20 cellular contexts compared by ENCODE assay signal in genomic region chr16:75458029-75458428, GRCh38. TPM values are rescaled to one million over a fixed set of nuclear protein-coding genes. Genes with fewer than 3 reads are reported as not detected.
DNase-seq lines count a peak whose midpoint lies in the region; ATAC-seq and FAIRE-seq lines count a peak whose summit lies in the region.
"Had no signal": no experiment of that assay in that cellular context is flagged by ENCODE, and none has a peak within 500 bp of the region (broad histone marks: within the 10 kb centered on the region; RNA-seq: fewer than 3 reads in every experiment).

No MANE protein-coding gene starts in this region.

- H3K36me3 ChIP-seq in duodenal mucosa (ENCODE audit: control insufficient read depth in 1 of 2, insufficient read depth in 2 of 2, low read length in 2 of 2) (no peaks in the 10 kb centered on the region), small intestine (ENCODE audit: control insufficient read depth in 2 of 2, insufficient read depth in 2 of 2, low read length in 2 of 2) (peaks cover 0 to 2% of the 10 kb centered on the region in 2 donors)

- H3K9me3 ChIP-seq in duodenal mucosa (ENCODE audit: control insufficient read depth in 1 of 2, low read length in 2 of 2): no peaks in the 10 kb centered on the region
- no peaks in the 10 kb centered on the region for H3K9me3 ChIP-seq in small intestine (ENCODE audit: control insufficient read depth, low read depth)

- 17 to 64% (median 28%) methylated on average over 4 of the region's 4 CpGs for WGBS in small intestine, 3 donors

- peak overlapping the region; percentile 15 for H3K27ac ChIP-seq in duodenal mucosa (ENCODE audit: low read depth, low read length)
- peak overlapping the region; percentile 37 to 77 for H3K27ac ChIP-seq in small intestine (ENCODE audit: low read depth in 1 of 2, low read length in 1 of 2)
- H3K27ac ChIP-seq: C4-2B, HL-60 had no signal

- FAIRE-seq in small intestine (lab: Jason Lieb, UNC): no peak
- FAIRE-seq: HepG2, K562 had no signal

- H3K4me3 ChIP-seq in duodenal mucosa (ENCODE audit: low read depth in 1 of 2, low read length in 2 of 2) (peak overlapping the region; percentile 18 to 42), small intestine (ENCODE audit: low read depth in 1 of 2, low read length in 2 of 2) (no peak overlapping the region)
- H3K4me3 ChIP-seq: K562 had no signal

- peak; percentile 4 for DNase-seq in NCI-H748 (lab: John Stamatoyannopoulos, UW; ENCODE audit: unreplicated experiment)
- DNase-seq in NCI-H748 treated with DMSO at 0.1 percent for 48 hours (lab: John Stamatoyannopoulos, UW): no peak
- peak; percentile 2 for DNase-seq in NCI-H69 (lab: John Stamatoyannopoulos, UW)
- DNase-seq in small intestine: peak; percentile 36
- DNase-seq in medulla oblongata (ENCODE audit: extremely low spot score): no peak
- DNase-seq: DMS79, H9, NCI-H1105, NCI-H1694, NCI-H2107, NCI-H2227 treated with DMSO at 0.1 percent for 48 hours, NCI-H510A treated with DMSO at 0.1 percent for 48 hours, Right ventricle myocardium superior had no signal

- peaks cover 79 to 87% of the 10 kb centered on the region in 2 donors for H3K4me1 ChIP-seq in duodenal mucosa (ENCODE audit: control insufficient read depth in 1 of 2, insufficient read depth in 2 of 2, low read length in 2 of 2)
- peaks cover 11 to 14% of the 10 kb centered on the region in 2 donors for H3K4me1 ChIP-seq in small intestine (ENCODE audit: control insufficient read depth in 2 of 2, insufficient read depth in 1 of 2, low read depth in 1 of 2, low read length in 1 of 2)

- H3K27me3 ChIP-seq in duodenal mucosa (ENCODE audit: control insufficient read depth in 1 of 2, insufficient read depth in 2 of 2, low read length in 2 of 2) (no peaks in the 10 kb centered on the region), small intestine (ENCODE audit: control insufficient read depth in 2 of 2, insufficient read depth in 2 of 2, low read length in 2 of 2) (no peaks in the 10 kb centered on the region)

- ATAC-seq in GM21825 (IDR thresholded peaks at IDR 0.05; ENCODE audit: unreplicated experiment): no peak
- ATAC-seq in GM19467 (IDR thresholded peaks at IDR 0.05; ENCODE audit: unreplicated experiment): no peak
- ATAC-seq: HepG2, K562 had no signal

- H3K9ac ChIP-seq in duodenal mucosa (ENCODE audit: low read depth in 1 of 2, low read length in 2 of 2): peak overlapping the region in 1 of 2 donors; percentile 36

RNA-seq across cellular contexts. Expression of gene TMEM170A, which starts 6.5 kb away (rescaled TPM):
- polyA plus RNA-seq in small intestine: 10 to 100 TPM in 2 of 3 donors, 1 to 10 TPM in 1; 9.6 to 19.9 (median 11.1) TPM

RNA-seq across cellular contexts. Expression of gene CFDP1, which starts 24.7 kb away (rescaled TPM):
- polyA plus RNA-seq in small intestine: 100 to 1,000 TPM; 108 to 390 (median 337) TPM

RNA-seq across cellular contexts. Expression of gene CHST6, which starts 37.2 kb away (rescaled TPM):
- polyA plus RNA-seq in small intestine: 10 to 100 TPM in 1 of 3 donors, 1 to 10 TPM in 2; 2.6 to 10.1 (median 7.3) TPM

Comparison
In these comparisons a context has a peak if more than half of its experiments do, and no peak if none do; other contexts are left out.
1. DNase-seq: peak in NCI-H748 (single experiment), NCI-H69 (single experiment) and small intestine (single experiment); none in NCI-H748 treated with DMSO at 0.1 percent for 48 hours (single experiment) and medulla oblongata (single experiment).
2. H3K4me3 ChIP-seq: peak in duodenal mucosa (2 of 2); none in small intestine (0 of 2).